In genomic region chr3:1439395-1439794, GRCh38 we compare ENCODE assay signal across 14 cellular contexts.
DNase-seq lines count a peak whose midpoint lies in the region; ATAC-seq and TF ChIP-seq lines count a peak whose summit lies in the region.
"Had no signal": no experiment of that assay in that cellular context is flagged by ENCODE, and none has a peak within 500 bp of the region (broad histone marks: within the 10 kb centered on the region; RNA-seq: fewer than 3 reads in every experiment).

No MANE protein-coding gene starts in this region.

- H3K27me3 ChIP-seq in colonic mucosa (no peaks in the 10 kb centered on the region), heart right ventricle (no peaks in the 10 kb centered on the region), right atrium auricular region (no peaks in the 10 kb centered on the region)
- H3K27me3 ChIP-seq: cardiac muscle cell had no signal

- H3K4me3 ChIP-seq in LNCaP clone FGC (ENCODE audit: low read depth, low read length) (no peak overlapping the region), colonic mucosa (no peak overlapping the region), heart right ventricle (no peak overlapping the region), right atrium auricular region (no peak overlapping the region)
- H3K4me3 ChIP-seq: cardiac muscle cell, skin epidermis had no signal

- no peaks in the 10 kb centered on the region for H3K4me1 ChIP-seq in colonic mucosa
- no peaks in the 10 kb centered on the region for H3K4me1 ChIP-seq in heart right ventricle
- H3K4me1 ChIP-seq in right atrium auricular region = no peaks in the 10 kb centered on the region

- no peak overlapping the region for H3K27ac Mint-ChIP-seq in type B pancreatic cell
- H3K27ac Mint-ChIP-seq: activated CD8-positive, alpha-beta memory T cell treated with anti-CD3 and anti-CD28 coated beads, Interleukin-2, amount 10 ng/mL, durations not matched to agents 7 days and 5 days; stimulated activated naive B cell treated with anti-CD40 and anti-IgM and Interleukin-4, amounts not matched to agents 10 μg/mL and 1 μg/mL and 100 μg/mL, for 72 hours had no signal

- H3K27ac ChIP-seq in colonic mucosa (no peak overlapping the region), heart right ventricle (no peak overlapping the region), right atrium auricular region (no peak overlapping the region)
- H3K27ac ChIP-seq: cardiac muscle cell, skin epidermis had no signal

- TF ChIP-seq CTCF in LNCaP clone FGC (IDR thresholded peaks at IDR 0.05; ENCODE audit: control insufficient read depth, extremely low read depth, insufficient read depth) (peak; percentile 38), colonic mucosa (IDR thresholded peaks at IDR 0.05) (no peak), type B pancreatic cell (conservative IDR thresholded peaks at IDR 0.05) (peak; percentile 42), heart right ventricle (IDR thresholded peaks at IDR 0.05) (no peak), right atrium auricular region (IDR thresholded peaks at IDR 0.05) (no peak)

- H3K9ac ChIP-seq in colonic mucosa (ENCODE audit: low read depth in 2 of 2, low read length in 2 of 2) = no peak overlapping the region

- no peaks in the 10 kb centered on the region for H3K36me3 Mint-ChIP-seq in type B pancreatic cell
- H3K36me3 Mint-ChIP-seq: activated CD8-positive, alpha-beta memory T cell treated with anti-CD3 and anti-CD28 coated beads, Interleukin-2, amount 10 ng/mL, durations not matched to agents 7 days and 5 days; stimulated activated naive B cell treated with anti-CD40 and anti-IgM and Interleukin-4, amounts not matched to agents 10 μg/mL and 1 μg/mL and 100 μg/mL, for 72 hours had no signal

- no peak overlapping the region for H3K4me3 Mint-ChIP-seq in type B pancreatic cell
- H3K4me3 Mint-ChIP-seq: activated CD8-positive, alpha-beta memory T cell treated with anti-CD3 and anti-CD28 coated beads, Interleukin-2, amount 10 ng/mL, durations not matched to agents 7 days and 5 days; stimulated activated naive B cell treated with anti-CD40 and anti-IgM and Interleukin-4, amounts not matched to agents 10 μg/mL and 1 μg/mL and 100 μg/mL, for 72 hours had no signal

- H3K36me3 ChIP-seq in colonic mucosa (no peaks in the 10 kb centered on the region), heart right ventricle (no peaks in the 10 kb centered on the region), right atrium auricular region (no peaks in the 10 kb centered on the region)
- H3K36me3 ChIP-seq: cardiac muscle cell had no signal

- H3K4me1 Mint-ChIP-seq in type B pancreatic cell (ENCODE audit: unreplicated experiment) = no peaks in the 10 kb centered on the region
- H3K4me1 Mint-ChIP-seq: activated CD8-positive, alpha-beta memory T cell treated with anti-CD3 and anti-CD28 coated beads, Interleukin-2, amount 10 ng/mL, durations not matched to agents 7 days and 5 days; stimulated activated naive B cell treated with anti-CD40 and anti-IgM and Interleukin-4, amounts not matched to agents 10 μg/mL and 1 μg/mL and 100 μg/mL, for 72 hours had no signal

- intact Hi-C loops in colonic mucosa (cut with DNase I) = no loop called here
- intact Hi-C loops in heart right ventricle (cut with DNase I) = loop anchor here in 1 of 10 donors (1.0 kb wide), 1 partner anchor 13 kb away; no protein-coding TSS in a partner anchor

- no peaks in the 10 kb centered on the region for H3K27me3 Mint-ChIP-seq in type B pancreatic cell
- H3K27me3 Mint-ChIP-seq: activated CD8-positive, alpha-beta memory T cell treated with anti-CD3 and anti-CD28 coated beads, Interleukin-2, amount 10 ng/mL, durations not matched to agents 7 days and 5 days; stimulated activated naive B cell treated with anti-CD40 and anti-IgM and Interleukin-4, amounts not matched to agents 10 μg/mL and 1 μg/mL and 100 μg/mL, for 72 hours had no signal

- H3K9me3 ChIP-seq in colonic mucosa = no peaks in the 10 kb centered on the region
- peaks cover 0 to 8% (median 0%) of the 10 kb centered on the region in 11 donors for H3K9me3 ChIP-seq in heart right ventricle
- H3K9me3 ChIP-seq in right atrium auricular region = peaks cover 0 to 4% of the 10 kb centered on the region in 2 donors

- WGBS in heart right ventricle, 2 donors = 88 to 90% methylated on average over 2 of the region's 2 CpGs

- H3K9me3 Mint-ChIP-seq in type B pancreatic cell = no peaks in the 10 kb centered on the region

- ATAC-seq in heart right ventricle = no peak
- ATAC-seq: activated CD8-positive, alpha-beta memory T cell treated with anti-CD3 and anti-CD28 coated beads, Interleukin-2, amount 10 ng/mL, durations not matched to agents 7 days and 5 days had no signal

- DNase-seq in stimulated activated CD4-positive, alpha-beta T cell treated with anti-CD3 and anti-CD28 coated beads, Interleukin-1b, Interleukin-23, amount 100 ng/mL, for 48 hours = peak; percentile 1
- no peak for DNase-seq in stimulated activated CD4-positive, alpha-beta T cell treated with anti-CD3 and anti-CD28 coated beads, Interleukin-4, amount 100 ng/mL, for 1 hour
- DNase-seq in LNCaP clone FGC (ENCODE audit: low read depth) (no peak), colonic mucosa (peak; percentile 25), type B pancreatic cell (ENCODE audit: extremely low spot score, unreplicated experiment) (no peak), NCI-H146 (lab: John Stamatoyannopoulos, UW) (no peak), heart right ventricle (no peak), right atrium auricular region (ENCODE audit: low spot score) (no peak)
- DNase-seq: activated CD8-positive, alpha-beta memory T cell treated with anti-CD3 and anti-CD28 coated beads, Interleukin-2, amount 10 ng/mL, durations not matched to agents 7 days and 5 days; foreskin fibroblast; KG1; stimulated activated naive B cell treated with anti-CD40 and anti-IgM and Interleukin-4, amounts not matched to agents 10 μg/mL and 1 μg/mL and 100 μg/mL, for 72 hours had no signal

Comparison
In these comparisons a context has a peak if more than half of its experiments do, and no peak if none do; other contexts are left out.
1. DNase-seq: peak in stimulated activated CD4-positive, alpha-beta T cell treated with anti-CD3 and anti-CD28 coated beads, Interleukin-1b, Interleukin-23, amount 100 ng/mL, for 48 hours (single experiment) and colonic mucosa (single experiment); none in stimulated activated CD4-positive, alpha-beta T cell treated with anti-CD3 and anti-CD28 coated beads, Interleukin-4, amount 100 ng/mL, for 1 hour (single experiment), LNCaP clone FGC (single experiment), type B pancreatic cell (single experiment), NCI-H146 (single experiment), heart right ventricle (0 of 2) and right atrium auricular region (single experiment).
2. CTCF ChIP-seq: peak in LNCaP clone FGC (single experiment) and type B pancreatic cell (single experiment); none in colonic mucosa (single experiment), heart right ventricle (0 of 9) and right atrium auricular region (0 of 2).